In the genomic region with DNA sequence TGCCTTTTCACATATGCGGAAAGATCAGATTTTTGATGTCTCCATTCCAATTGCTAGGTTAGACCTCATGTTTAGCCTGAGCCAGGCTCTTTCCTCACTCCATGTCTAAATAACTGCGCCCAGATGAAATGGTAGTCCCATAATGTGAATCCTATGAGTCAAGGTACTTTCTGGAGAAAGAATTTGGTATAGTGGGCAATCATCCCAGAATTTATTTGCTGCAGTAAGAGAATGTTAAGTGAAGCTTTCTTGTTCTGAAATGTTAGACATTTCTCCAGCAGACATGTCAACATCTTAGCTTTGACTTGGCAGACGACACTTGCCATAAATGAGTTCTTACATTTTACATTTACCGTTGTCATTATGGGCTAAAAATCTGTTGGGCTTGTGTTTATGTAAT, we compare ENCODE assay signal across 18 cellular contexts.
"Had no signal": no experiment of that assay in that cellular context is flagged by ENCODE, and none has a peak within 500 bp of the region (broad histone marks: within the 10 kb centered on the region; RNA-seq: fewer than 3 reads in every experiment).

No MANE protein-coding gene starts in this region.

- H3K4me1 ChIP-seq: breast epithelium, esophagus squamous epithelium, right atrium auricular region had no signal

- H3K27ac ChIP-seq: breast epithelium, dorsolateral prefrontal cortex, esophagus squamous epithelium, neutrophil, right atrium auricular region had no signal

- DNase-seq: activated CD4-positive, alpha-beta T cell treated with anti-CD3 and anti-CD28 coated beads, Interleukin-2, amount 10 ng/mL, durations not matched to agents 7 days and 5 days; activated CD4-positive, CD25-positive, alpha-beta regulatory T cell; activated CD8-positive, alpha-beta memory T cell treated with anti-CD3 and anti-CD28 coated beads for 24 hours; activated naive CD4-positive, alpha-beta T cell treated with anti-CD3 and anti-CD28 coated beads, Interleukin-2, amount 10 ng/mL, durations not matched to agents 7 days and 5 days; amniotic stem cell; dorsolateral prefrontal cortex; esophagus squamous epithelium; immature natural killer cell; left colon; naive thymus-derived CD4-positive, alpha-beta T cell; T-helper 17 cell; trophoblast cell had no signal

- H3K36me3 ChIP-seq: neutrophil had no signal

- H3K9me3 ChIP-seq: neutrophil had no signal

- H3K4me1 Mint-ChIP-seq: activated CD4-positive, alpha-beta T cell treated with anti-CD3 and anti-CD28 coated beads, Interleukin-2, amount 10 ng/mL, durations not matched to agents 7 days and 5 days; activated naive CD4-positive, alpha-beta T cell treated with anti-CD3 and anti-CD28 coated beads, Interleukin-2, amount 10 ng/mL, durations not matched to agents 7 days and 5 days; activated T-helper 17 cell treated with anti-CD3 and anti-CD28 coated beads, Interleukin-2, amount 50 U/mL, for 72 hours; naive thymus-derived CD4-positive, alpha-beta T cell; stimulated activated memory B cell treated with anti-CD40 and anti-IgM and Interleukin-4, amounts not matched to agents 10 μg/mL and 1 μg/mL and 100 μg/mL, for 72 hours; T-helper 17 cell had no signal

- H3K27me3 ChIP-seq: breast epithelium, dorsolateral prefrontal cortex, esophagus squamous epithelium, neutrophil, right atrium auricular region had no signal

- H3K4me2 ChIP-seq: smooth muscle cell had no signal

- H3K27me3 Mint-ChIP-seq: activated CD4-positive, alpha-beta T cell treated with anti-CD3 and anti-CD28 coated beads, Interleukin-2, amount 10 ng/mL, durations not matched to agents 7 days and 5 days; activated naive CD4-positive, alpha-beta T cell treated with anti-CD3 and anti-CD28 coated beads, Interleukin-2, amount 10 ng/mL, durations not matched to agents 7 days and 5 days; activated T-helper 17 cell treated with anti-CD3 and anti-CD28 coated beads, Interleukin-2, amount 50 U/mL, for 72 hours; naive thymus-derived CD4-positive, alpha-beta T cell; stimulated activated memory B cell treated with anti-CD40 and anti-IgM and Interleukin-4, amounts not matched to agents 10 μg/mL and 1 μg/mL and 100 μg/mL, for 72 hours; T-helper 17 cell had no signal

- H3K9me3 Mint-ChIP-seq: activated CD4-positive, alpha-beta T cell treated with anti-CD3 and anti-CD28 coated beads, Interleukin-2, amount 10 ng/mL, durations not matched to agents 7 days and 5 days; activated naive CD4-positive, alpha-beta T cell treated with anti-CD3 and anti-CD28 coated beads, Interleukin-2, amount 10 ng/mL, durations not matched to agents 7 days and 5 days had no signal

- H3K4me3 ChIP-seq: breast epithelium, dorsolateral prefrontal cortex, esophagus squamous epithelium, right atrium auricular region, smooth muscle cell had no signal

- H3K4me3 Mint-ChIP-seq: activated CD4-positive, alpha-beta T cell treated with anti-CD3 and anti-CD28 coated beads, Interleukin-2, amount 10 ng/mL, durations not matched to agents 7 days and 5 days; activated naive CD4-positive, alpha-beta T cell treated with anti-CD3 and anti-CD28 coated beads, Interleukin-2, amount 10 ng/mL, durations not matched to agents 7 days and 5 days; activated T-helper 17 cell treated with anti-CD3 and anti-CD28 coated beads, Interleukin-2, amount 50 U/mL, for 72 hours; immature natural killer cell; naive thymus-derived CD4-positive, alpha-beta T cell; stimulated activated memory B cell treated with anti-CD40 and anti-IgM and Interleukin-4, amounts not matched to agents 10 μg/mL and 1 μg/mL and 100 μg/mL, for 72 hours; T-helper 17 cell had no signal

- H3K27ac Mint-ChIP-seq: activated CD4-positive, alpha-beta T cell treated with anti-CD3 and anti-CD28 coated beads, Interleukin-2, amount 10 ng/mL, durations not matched to agents 7 days and 5 days; activated naive CD4-positive, alpha-beta T cell treated with anti-CD3 and anti-CD28 coated beads, Interleukin-2, amount 10 ng/mL, durations not matched to agents 7 days and 5 days; activated T-helper 17 cell treated with anti-CD3 and anti-CD28 coated beads, Interleukin-2, amount 50 U/mL, for 72 hours; immature natural killer cell; naive thymus-derived CD4-positive, alpha-beta T cell; stimulated activated memory B cell treated with anti-CD40 and anti-IgM and Interleukin-4, amounts not matched to agents 10 μg/mL and 1 μg/mL and 100 μg/mL, for 72 hours; T-helper 17 cell had no signal

- H3K36me3 Mint-ChIP-seq: activated naive CD4-positive, alpha-beta T cell treated with anti-CD3 and anti-CD28 coated beads, Interleukin-2, amount 10 ng/mL, durations not matched to agents 7 days and 5 days had no signal
